2 cellular contexts compared by ENCODE assay signal in the genomic region with DNA sequence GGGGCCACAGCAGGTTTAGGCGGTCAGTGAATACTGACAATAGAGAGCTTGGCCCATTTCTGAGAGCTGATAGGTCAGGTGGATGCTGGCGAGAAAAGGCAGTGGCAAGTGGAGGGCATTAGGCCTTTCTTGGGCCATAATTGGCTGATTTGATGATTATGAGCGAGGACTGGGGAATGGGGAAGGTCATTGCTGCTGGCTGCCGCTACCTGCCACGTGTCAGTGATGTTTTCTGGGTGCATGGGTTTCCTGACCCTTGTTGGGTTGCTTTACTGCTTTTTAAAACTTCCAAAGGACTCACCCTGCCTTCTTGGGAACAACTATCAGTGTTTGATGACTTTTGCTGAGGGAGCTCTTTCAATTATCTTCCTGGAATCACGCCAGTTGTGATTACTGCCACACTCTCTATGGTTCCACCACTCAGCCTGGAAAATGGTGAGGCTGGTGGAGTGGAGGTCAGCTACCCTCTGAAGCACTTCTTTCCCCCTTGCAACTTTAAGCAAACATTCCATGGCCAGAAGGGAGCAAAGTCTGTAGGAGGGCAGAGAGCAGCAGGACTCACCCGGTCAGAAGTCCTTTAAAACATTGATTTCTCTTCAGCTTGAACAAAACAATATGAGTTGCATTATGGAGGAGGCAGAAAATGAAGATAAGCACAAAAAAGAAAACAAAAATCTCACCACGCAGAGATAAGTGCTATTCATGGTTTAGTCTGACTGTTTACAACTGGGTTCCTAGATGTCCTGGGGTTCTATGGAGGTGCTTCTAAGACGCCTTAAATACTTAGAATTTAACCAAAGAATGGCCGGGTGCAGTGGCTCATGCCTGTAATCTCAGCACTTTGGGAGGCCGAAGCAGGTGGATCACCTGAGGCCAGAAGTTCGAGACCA.
TF ChIP-seq lines count a peak whose summit lies in the region.

No MANE protein-coding gene starts in this region.

TF ChIP-seq in H1, 55 proteins besides CTCF, POLR2A, EP300 and RAD21:
- TF ChIP-seq GTF2F1 (IDR thresholded peaks at IDR 0.05; ENCODE audit: borderline replicate concordance, low read depth, low read length) (no peak), POU5F1 (IDR thresholded peaks at IDR 0.05; ENCODE audit: low read depth, low read length) (no peak), CTBP2 (IDR thresholded peaks at IDR 0.05; ENCODE audit: borderline replicate concordance, insufficient read depth, insufficient read length, low read length) (no peak), SUZ12 (IDR thresholded peaks at IDR 0.05; ENCODE audit: low read length) (no peak)

TF ChIP-seq in liver, 16 proteins besides CTCF, POLR2A, EP300 and RAD21:
- TF ChIP-seq, protein P1, sequence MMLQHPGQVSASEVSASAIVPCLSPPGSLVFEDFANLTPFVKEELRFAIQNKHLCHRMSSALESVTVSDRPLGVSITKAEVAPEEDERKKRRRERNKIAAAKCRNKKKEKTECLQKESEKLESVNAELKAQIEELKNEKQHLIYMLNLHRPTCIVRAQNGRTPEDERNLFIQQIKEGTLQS (IDR thresholded peaks at IDR 0.05), result peak; percentile 62
- TF ChIP-seq NR2F2 (IDR thresholded peaks at IDR 0.05) (peak; percentile 89), SP1 (IDR thresholded peaks at IDR 0.05) (peak; percentile 100), EGR1 (IDR thresholded peaks at IDR 0.05; ENCODE audit: low read depth in 2 of 2) (peak in 1 of 2 donors; percentile 38), RXRA (IDR thresholded peaks at IDR 0.05) (peak; percentile 95 to 97), GABPA (IDR thresholded peaks at IDR 0.05 in 1 of 2, conservative IDR thresholded peaks at IDR 0.05 in 1 of 2) (peak in 1 of 2 donors; percentile 31), YY1 (IDR thresholded peaks at IDR 0.05) (peak; percentile 90), HNF4A (conservative IDR thresholded peaks at IDR 0.05) (peak; percentile 99 to 100), TAF1 (conservative IDR thresholded peaks at IDR 0.05) (peak; percentile 41), FOXA1 (IDR thresholded peaks at IDR 0.05) (no peak), HNF4G (IDR thresholded peaks at IDR 0.05) (peak; percentile 100), JUND (IDR thresholded peaks at IDR 0.05) (peak; percentile 87 to 92), FOXA2 (IDR thresholded peaks at IDR 0.05) (peak; percentile 63)
- TF ChIP-seq, protein P2, sequence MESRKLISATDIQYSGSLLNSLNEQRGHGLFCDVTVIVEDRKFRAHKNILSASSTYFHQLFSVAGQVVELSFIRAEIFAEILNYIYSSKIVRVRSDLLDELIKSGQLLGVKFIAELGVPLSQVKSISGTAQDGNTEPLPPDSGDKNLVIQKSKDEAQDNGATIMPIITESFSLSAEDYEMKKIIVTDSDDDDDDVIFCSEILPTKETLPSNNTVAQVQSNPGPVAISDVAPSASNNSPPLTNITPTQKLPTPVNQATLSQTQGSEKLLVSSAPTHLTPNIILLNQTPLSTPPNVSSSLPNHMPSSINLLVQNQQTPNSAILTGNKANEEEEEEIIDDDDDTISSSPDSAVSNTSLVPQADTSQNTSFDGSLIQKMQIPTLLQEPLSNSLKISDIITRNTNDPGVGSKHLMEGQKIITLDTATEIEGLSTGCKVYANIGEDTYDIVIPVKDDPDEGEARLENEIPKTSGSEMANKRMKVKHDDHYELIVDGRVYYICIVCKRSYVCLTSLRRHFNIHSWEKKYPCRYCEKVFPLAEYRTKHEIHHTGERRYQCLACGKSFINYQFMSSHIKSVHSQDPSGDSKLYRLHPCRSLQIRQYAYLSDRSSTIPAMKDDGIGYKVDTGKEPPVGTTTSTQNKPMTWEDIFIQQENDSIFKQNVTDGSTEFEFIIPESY (IDR thresholded peaks at IDR 0.05), result peak; percentile 81
- TF ChIP-seq, protein P3, sequence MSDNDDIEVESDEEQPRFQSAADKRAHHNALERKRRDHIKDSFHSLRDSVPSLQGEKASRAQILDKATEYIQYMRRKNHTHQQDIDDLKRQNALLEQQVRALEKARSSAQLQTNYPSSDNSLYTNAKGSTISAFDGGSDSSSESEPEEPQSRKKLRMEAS (IDR thresholded peaks at IDR 0.05), result peak; percentile 89
- TF ChIP-seq, protein P4, sequence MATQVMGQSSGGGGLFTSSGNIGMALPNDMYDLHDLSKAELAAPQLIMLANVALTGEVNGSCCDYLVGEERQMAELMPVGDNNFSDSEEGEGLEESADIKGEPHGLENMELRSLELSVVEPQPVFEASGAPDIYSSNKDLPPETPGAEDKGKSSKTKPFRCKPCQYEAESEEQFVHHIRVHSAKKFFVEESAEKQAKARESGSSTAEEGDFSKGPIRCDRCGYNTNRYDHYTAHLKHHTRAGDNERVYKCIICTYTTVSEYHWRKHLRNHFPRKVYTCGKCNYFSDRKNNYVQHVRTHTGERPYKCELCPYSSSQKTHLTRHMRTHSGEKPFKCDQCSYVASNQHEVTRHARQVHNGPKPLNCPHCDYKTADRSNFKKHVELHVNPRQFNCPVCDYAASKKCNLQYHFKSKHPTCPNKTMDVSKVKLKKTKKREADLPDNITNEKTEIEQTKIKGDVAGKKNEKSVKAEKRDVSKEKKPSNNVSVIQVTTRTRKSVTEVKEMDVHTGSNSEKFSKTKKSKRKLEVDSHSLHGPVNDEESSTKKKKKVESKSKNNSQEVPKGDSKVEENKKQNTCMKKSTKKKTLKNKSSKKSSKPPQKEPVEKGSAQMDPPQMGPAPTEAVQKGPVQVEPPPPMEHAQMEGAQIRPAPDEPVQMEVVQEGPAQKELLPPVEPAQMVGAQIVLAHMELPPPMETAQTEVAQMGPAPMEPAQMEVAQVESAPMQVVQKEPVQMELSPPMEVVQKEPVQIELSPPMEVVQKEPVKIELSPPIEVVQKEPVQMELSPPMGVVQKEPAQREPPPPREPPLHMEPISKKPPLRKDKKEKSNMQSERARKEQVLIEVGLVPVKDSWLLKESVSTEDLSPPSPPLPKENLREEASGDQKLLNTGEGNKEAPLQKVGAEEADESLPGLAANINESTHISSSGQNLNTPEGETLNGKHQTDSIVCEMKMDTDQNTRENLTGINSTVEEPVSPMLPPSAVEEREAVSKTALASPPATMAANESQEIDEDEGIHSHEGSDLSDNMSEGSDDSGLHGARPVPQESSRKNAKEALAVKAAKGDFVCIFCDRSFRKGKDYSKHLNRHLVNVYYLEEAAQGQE (IDR thresholded peaks at IDR 0.05), result peak; percentile 62
